In genomic region chr1:165753934-165754333, GRCh38 we compare ENCODE assay signal across 14 cellular contexts. TPM values are rescaled to one million over a fixed set of nuclear protein-coding genes. Genes with fewer than 3 reads are reported as not detected.
DNase-seq lines count a peak whose midpoint lies in the region; ATAC-seq, FAIRE-seq and TF ChIP-seq lines count a peak whose summit lies in the region.
"Had no signal": no experiment of that assay in that cellular context is flagged by ENCODE, and none has a peak within 500 bp of the region (broad histone marks: within the 10 kb centered on the region; RNA-seq: fewer than 3 reads in every experiment).

No MANE protein-coding gene starts in this region.

- H3K27me3 Mint-ChIP-seq in CD14-positive monocyte (ENCODE audit: low read depth in 3 of 3), result no peaks in the 10 kb centered on the region

- DNase-seq in CD14-positive monocyte (ENCODE audit: low spot score) (no peak), pons (ENCODE audit: low spot score) (no peak), GM19238 (ENCODE audit: insufficient read length, low spot score) (no peak), testis (no peak)
- DNase-seq: activated CD4-positive, alpha-beta T cell treated with anti-CD3 and anti-CD28 coated beads, Interleukin-2, amount 50 U/mL, for 1 hour; activated effector memory CD4-positive, alpha-beta T cell treated with anti-CD3 and anti-CD28 coated beads, Interleukin-2, amount 50 U/mL, for 16 hours; COR-L47; kidney glomerular epithelial cell; NCI-H226; SHP77 treated with DMSO at 0.1 percent for 48 hours had no signal

- no peak for TF ChIP-seq POLR2A in testis (IDR thresholded peaks at IDR 0.05)

- no peaks in the 10 kb centered on the region for H3K27me3 ChIP-seq in testis

- intact Hi-C loops in CD14-positive monocyte (cut with micrococcal nuclease), result no loop called here
- intact Hi-C loops in testis (cut with DNase I; ENCODE audit: low total_unique reads), result no loop called here

- H3K36me3 Mint-ChIP-seq in CD14-positive monocyte, result peaks cover 55 to 80% of the 10 kb centered on the region in 2 donors

- no peaks in the 10 kb centered on the region for H3K9me3 ChIP-seq in testis

- no peaks in the 10 kb centered on the region for H3K36me3 ChIP-seq in testis (ENCODE audit: low read depth, missing control alignments)

- no peak overlapping the region for H3K27ac ChIP-seq in testis

- ATAC-seq in GM18873 (IDR thresholded peaks at IDR 0.05; ENCODE audit: low FRiP score, unreplicated experiment) (peak; percentile 84), GM21717 (IDR thresholded peaks at IDR 0.05; ENCODE audit: unreplicated experiment) (peak; percentile 92), HG03103 (IDR thresholded peaks at IDR 0.05; ENCODE audit: low read depth, unreplicated experiment) (peak; percentile 95)

- H3K4me1 Mint-ChIP-seq in CD14-positive monocyte, result no peaks in the 10 kb centered on the region

- peaks cover 0 to 3% (median 0%) of the 10 kb centered on the region in 7 donors for H3K9me3 Mint-ChIP-seq in CD14-positive monocyte

- H3K4me1 ChIP-seq in testis, result no peaks in the 10 kb centered on the region

- H3K4me3 Mint-ChIP-seq in CD14-positive monocyte, result no peak overlapping the region

- no peak overlapping the region for H3K27ac Mint-ChIP-seq in CD14-positive monocyte

- H3K4me3 ChIP-seq in testis, result no peak overlapping the region

- TF ChIP-seq CTCF in CD14-positive monocyte (IDR thresholded peaks at IDR 0.05) (no peak), testis (IDR thresholded peaks at IDR 0.05) (no peak)

- peak; percentile 41 for FAIRE-seq in colon (lab: Jason Lieb, UNC)

RNA-seq across cellular contexts. Expression of gene TMCO1, which starts 14.7 kb away (rescaled TPM):
- polyA plus RNA-seq in CD14-positive monocyte (100 to 1,000 TPM; 146 to 154 TPM), testis (ENCODE audit: insufficient read depth, low read depth, low replicate concordance) (195 TPM)
- 100 to 1,000 TPM in 1 of 2 donors, 10 to 100 TPM in 1; 97.5 to 114 TPM for total RNA-seq in testis

RNA-seq across cellular contexts. Expression of gene ALDH9A1, which starts 55.6 kb away (rescaled TPM):
- polyA plus RNA-seq in CD14-positive monocyte (10 to 100 TPM; 57.7 to 60.0 TPM), testis (ENCODE audit: insufficient read depth, low read depth, low replicate concordance) (144 TPM)
- 100 to 1,000 TPM; 188 to 201 TPM for total RNA-seq in testis
